In the genomic region with DNA sequence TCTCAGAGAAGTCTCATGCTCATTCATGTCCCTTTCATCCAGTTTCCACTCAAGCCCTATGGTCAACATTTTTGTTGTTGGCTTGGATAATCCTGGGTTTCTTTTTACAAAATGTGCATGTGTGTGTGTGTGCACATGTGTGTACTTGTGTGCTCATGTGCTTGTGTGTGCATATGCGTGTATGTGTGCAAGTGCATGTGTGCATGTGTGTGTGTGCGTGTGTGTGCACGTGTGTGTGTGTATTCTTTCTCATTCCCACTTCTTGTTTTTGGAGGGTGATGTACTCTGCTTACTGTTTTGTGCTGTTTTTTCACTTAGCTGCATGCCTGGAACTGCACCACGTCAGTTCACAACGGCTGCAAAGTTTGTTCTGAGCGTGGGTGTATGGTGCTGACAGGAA, we compare ENCODE assay signal across 24 cellular contexts.
DNase-seq lines count a peak whose midpoint lies in the region; ATAC-seq, FAIRE-seq and TF ChIP-seq lines count a peak whose summit lies in the region.
"Had no signal": no experiment of that assay in that cellular context is flagged by ENCODE, and none has a peak within 500 bp of the region (broad histone marks: within the 10 kb centered on the region; RNA-seq: fewer than 3 reads in every experiment).

No MANE protein-coding gene starts in this region.

- H3K4me3 Mint-ChIP-seq in endothelial cell (ENCODE audit: unreplicated experiment) = no peak overlapping the region
- H3K4me3 Mint-ChIP-seq in CD8-positive, alpha-beta memory T cell = no peak overlapping the region
- H3K4me3 Mint-ChIP-seq: B cell; CD4-positive, CD25-positive, alpha-beta regulatory T cell; CD8-positive, alpha-beta T cell; GM23338; H9 had no signal

- peaks cover 5% of the 10 kb centered on the region for H3K36me3 Mint-ChIP-seq in endothelial cell (ENCODE audit: low read depth, unreplicated experiment)
- no peaks in the 10 kb centered on the region for H3K36me3 Mint-ChIP-seq in CD8-positive, alpha-beta memory T cell
- H3K36me3 Mint-ChIP-seq: CD4-positive, CD25-positive, alpha-beta regulatory T cell; CD8-positive, alpha-beta T cell had no signal

- H3K27ac Mint-ChIP-seq in endothelial cell (ENCODE audit: unreplicated experiment) = no peak overlapping the region
- H3K27ac Mint-ChIP-seq in CD8-positive, alpha-beta memory T cell = no peak overlapping the region
- H3K27ac Mint-ChIP-seq: B cell; CD4-positive, CD25-positive, alpha-beta regulatory T cell; CD8-positive, alpha-beta T cell; GM23338; H9 had no signal

- peaks cover 9% of the 10 kb centered on the region for H3K4me1 Mint-ChIP-seq in endothelial cell (ENCODE audit: unreplicated experiment)
- H3K4me1 Mint-ChIP-seq in CD8-positive, alpha-beta memory T cell = no peaks in the 10 kb centered on the region
- H3K4me1 Mint-ChIP-seq: B cell; CD4-positive, CD25-positive, alpha-beta regulatory T cell had no signal

- TF ChIP-seq CTCF in heart left ventricle (IDR thresholded peaks at IDR 0.05) (no peak), HEK293 (tag by site-specific recombination; IDR thresholded peaks at IDR 0.05) (no peak), endothelial cell (IDR thresholded peaks at IDR 0.05; ENCODE audit: unreplicated experiment) (no peak)

- H3K4me1 ChIP-seq in heart left ventricle (no peaks in the 10 kb centered on the region), HEK293 (ENCODE audit: control insufficient read depth, insufficient read depth, low read length) (no peaks in the 10 kb centered on the region)
- no peaks in the 10 kb centered on the region for H3K4me1 ChIP-seq in CD8-positive, alpha-beta memory T cell (ENCODE audit: insufficient read depth, low read length)
- H3K4me1 ChIP-seq: BLaER1 had no signal

- WGBS in heart left ventricle, 4 donors = 62 to 70% (median 66%) methylated on average over 6 of the region's 6 CpGs

- H3K27me3 ChIP-seq in heart left ventricle = peaks cover 0 to 43% (median 3%) of the 10 kb centered on the region in 9 donors
- no peaks in the 10 kb centered on the region for H3K27me3 ChIP-seq in CD8-positive, alpha-beta memory T cell (ENCODE audit: insufficient read depth, low read length, poor library complexity, severe bottlenecking)
- H3K27me3 ChIP-seq: BLaER1 had no signal

- peak; percentile 87 for FAIRE-seq in urothelium cell line (lab: Jason Lieb, UNC)
- FAIRE-seq: A204.1, D721Med, GM12891, GM18507 had no signal

- H3K27me3 Mint-ChIP-seq in endothelial cell (ENCODE audit: unreplicated experiment) = peaks cover 1% of the 10 kb centered on the region
- H3K27me3 Mint-ChIP-seq in CD8-positive, alpha-beta memory T cell = peaks cover 2 to 8% of the 10 kb centered on the region in 2 donors

- H3K4me3 ChIP-seq in heart left ventricle (no peak overlapping the region), HEK293 (ENCODE audit: low read depth, low read length) (no peak overlapping the region)
- H3K4me3 ChIP-seq in CD8-positive, alpha-beta memory T cell (ENCODE audit: low read length) = no peak overlapping the region
- H3K4me3 ChIP-seq: BLaER1, GM23338 had no signal

- CTCF ChIA-PET in HEK293 (lab: Yijun Ruan, JAX) = no interaction called here
- CTCF ChIA-PET in CD8-positive, alpha-beta memory T cell (lab: Charles Lee) = no interaction called here

- intact Hi-C loops in Right ventricle myocardium inferior (cut with DNase I) = no loop called here
- intact Hi-C loops in heart left ventricle (cut with DNase I) = no loop called here

- POLR2A ChIA-PET in HEK293 (lab: Yijun Ruan, JAX) = no interaction called here
- POLR2A ChIA-PET in CD8-positive, alpha-beta memory T cell (lab: Charles Lee) = no interaction called here

- no peaks in the 10 kb centered on the region for H3K36me3 ChIP-seq in heart left ventricle
- H3K36me3 ChIP-seq in HEK293 (ENCODE audit: control insufficient read depth in 2 of 2, insufficient read depth in 1 of 2, low read length in 2 of 2) = no peaks in the 10 kb centered on the region
- H3K36me3 ChIP-seq in CD8-positive, alpha-beta memory T cell (ENCODE audit: insufficient read depth, low read length) = no peaks in the 10 kb centered on the region
- H3K36me3 ChIP-seq: BLaER1 had no signal

- ATAC-seq in Right ventricle myocardium inferior (no peak), heart left ventricle (no peak)
- ATAC-seq: CD8-positive, alpha-beta T cell; GM23338; HCT116 had no signal

- no peak overlapping the region for H3K27ac ChIP-seq in heart left ventricle
- no peak overlapping the region for H3K27ac ChIP-seq in HEK293 (ENCODE audit: extremely low read depth, low read depth, low read length)
- no peak overlapping the region for H3K27ac ChIP-seq in CD8-positive, alpha-beta memory T cell (ENCODE audit: low read depth, low read length)
- H3K27ac ChIP-seq: 22Rv1, BLaER1, C4-2B had no signal

- H3K9me3 ChIP-seq in heart left ventricle (no peaks in the 10 kb centered on the region), HEK293 (ENCODE audit: control insufficient read depth, insufficient read depth, low read depth, low read length) (no peaks in the 10 kb centered on the region)
- H3K9me3 ChIP-seq in CD8-positive, alpha-beta memory T cell (ENCODE audit: low read length) = no peaks in the 10 kb centered on the region
- H3K9me3 ChIP-seq: BLaER1 had no signal

- H3K9me3 Mint-ChIP-seq in endothelial cell (ENCODE audit: unreplicated experiment) = no peaks in the 10 kb centered on the region
- no peaks in the 10 kb centered on the region for H3K9me3 Mint-ChIP-seq in CD8-positive, alpha-beta memory T cell
- H3K9me3 Mint-ChIP-seq: CD8-positive, alpha-beta T cell; GM23338; H9 had no signal

- peak; percentile 11 for DNase-seq in Right ventricle myocardium inferior (ENCODE audit: missing footprints)
- DNase-seq in heart left ventricle = no peak
- peak; percentile 5 for DNase-seq in islet precursor cell
- no peak for DNase-seq in urothelium cell line (ENCODE audit: low spot score)
- DNase-seq in endothelial cell (ENCODE audit: low spot score) = no peak
- DNase-seq in CD8-positive, alpha-beta memory T cell = no peak
- DNase-seq: CD4-positive, CD25-positive, alpha-beta regulatory T cell; CD8-positive, alpha-beta T cell; DMS 273 treated with DMSO at 0.1 percent for 48 hours; DMS79; EL; GDM1; H9 had no signal

- no peak for TF ChIP-seq POLR2A in heart left ventricle (IDR thresholded peaks at IDR 0.05)

TF ChIP-seq in HEK293, 187 proteins besides CTCF, POLR2A, EP300 and RAD21:
- TF ChIP-seq ZBTB20 (tag by site-specific recombination; IDR thresholded peaks at IDR 0.05) = no peak
- TF ChIP-seq, protein P1, sequence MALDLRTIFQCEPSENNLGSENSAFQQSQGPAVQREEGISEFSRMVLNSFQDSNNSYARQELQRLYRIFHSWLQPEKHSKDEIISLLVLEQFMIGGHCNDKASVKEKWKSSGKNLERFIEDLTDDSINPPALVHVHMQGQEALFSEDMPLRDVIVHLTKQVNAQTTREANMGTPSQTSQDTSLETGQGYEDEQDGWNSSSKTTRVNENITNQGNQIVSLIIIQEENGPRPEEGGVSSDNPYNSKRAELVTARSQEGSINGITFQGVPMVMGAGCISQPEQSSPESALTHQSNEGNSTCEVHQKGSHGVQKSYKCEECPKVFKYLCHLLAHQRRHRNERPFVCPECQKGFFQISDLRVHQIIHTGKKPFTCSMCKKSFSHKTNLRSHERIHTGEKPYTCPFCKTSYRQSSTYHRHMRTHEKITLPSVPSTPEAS (tag by site-specific recombination; IDR thresholded peaks at IDR 0.05) = peak; percentile 76

Comparison
In these comparisons a context has a peak if more than half of its experiments do, and no peak if none do; other contexts are left out.
1. DNase-seq: peak in Right ventricle myocardium inferior (single experiment) and islet precursor cell (single experiment); none in heart left ventricle (0 of 5), urothelium cell line (single experiment), endothelial cell (single experiment) and CD8-positive, alpha-beta memory T cell (0 of 5).